In genomic region chr11:77589521-77590193, GRCh38 we compare ENCODE assay signal across 1 cellular context.
TF ChIP-seq lines count a peak whose summit lies in the region.

TSS of gene AQP11 (plus strand) at chr11:77589953. CDS start at chr11:77589993, 40 bp downstream.

TF ChIP-seq in K562, 482 proteins besides CTCF, POLR2A, EP300 and RAD21 (continued from another document):
- TF ChIP-seq KHSRP (IDR thresholded peaks at IDR 0.05) (no peak), SMAD4 (CRISPR knock-in tag; conservative IDR thresholded peaks at IDR 0.05) (no peak), EHMT2 (IDR thresholded peaks at IDR 0.05) (no peak), ZNF644 (tag; IDR thresholded peaks at IDR 0.05; ENCODE audit: low read depth) (no peak), ZNF407 (IDR thresholded peaks at IDR 0.05; ENCODE audit: low read depth) (no peak), TRIM28 (IDR thresholded peaks at IDR 0.05) (no peak), CHD7 (IDR thresholded peaks at IDR 0.05; ENCODE audit: low read depth, low read length) (no peak), CSDE1 (IDR thresholded peaks at IDR 0.05) (no peak), FOXJ3 (CRISPR knock-in tag; IDR thresholded peaks at IDR 0.05) (no peak), ZBTB8A (IDR thresholded peaks at IDR 0.05; ENCODE audit: partially characterized antibody) (no peak), HNRNPL (IDR thresholded peaks at IDR 0.05; ENCODE audit: low read depth, low read length) (0 out of 2 replicates have a peak, but pooled peaks have one; percentile 30), STAG1 (CRISPR knock-in tag; IDR thresholded peaks at IDR 0.05; ENCODE audit: borderline replicate concordance) (peak; percentile 39), KLF13 (tag; IDR thresholded peaks at IDR 0.05; ENCODE audit: borderline replicate concordance, low read depth) (no peak), PHB (CRISPR knock-in tag; IDR thresholded peaks at IDR 0.05) (no peak), PPARD (CRISPR knock-in tag; IDR thresholded peaks at IDR 0.05) (no peak), ZNF253 (CRISPR knock-in tag; conservative IDR thresholded peaks at IDR 0.05) (no peak), ZNF583 (CRISPR knock-in tag; IDR thresholded peaks at IDR 0.05) (no peak)
- TF ChIP-seq, protein P1, sequence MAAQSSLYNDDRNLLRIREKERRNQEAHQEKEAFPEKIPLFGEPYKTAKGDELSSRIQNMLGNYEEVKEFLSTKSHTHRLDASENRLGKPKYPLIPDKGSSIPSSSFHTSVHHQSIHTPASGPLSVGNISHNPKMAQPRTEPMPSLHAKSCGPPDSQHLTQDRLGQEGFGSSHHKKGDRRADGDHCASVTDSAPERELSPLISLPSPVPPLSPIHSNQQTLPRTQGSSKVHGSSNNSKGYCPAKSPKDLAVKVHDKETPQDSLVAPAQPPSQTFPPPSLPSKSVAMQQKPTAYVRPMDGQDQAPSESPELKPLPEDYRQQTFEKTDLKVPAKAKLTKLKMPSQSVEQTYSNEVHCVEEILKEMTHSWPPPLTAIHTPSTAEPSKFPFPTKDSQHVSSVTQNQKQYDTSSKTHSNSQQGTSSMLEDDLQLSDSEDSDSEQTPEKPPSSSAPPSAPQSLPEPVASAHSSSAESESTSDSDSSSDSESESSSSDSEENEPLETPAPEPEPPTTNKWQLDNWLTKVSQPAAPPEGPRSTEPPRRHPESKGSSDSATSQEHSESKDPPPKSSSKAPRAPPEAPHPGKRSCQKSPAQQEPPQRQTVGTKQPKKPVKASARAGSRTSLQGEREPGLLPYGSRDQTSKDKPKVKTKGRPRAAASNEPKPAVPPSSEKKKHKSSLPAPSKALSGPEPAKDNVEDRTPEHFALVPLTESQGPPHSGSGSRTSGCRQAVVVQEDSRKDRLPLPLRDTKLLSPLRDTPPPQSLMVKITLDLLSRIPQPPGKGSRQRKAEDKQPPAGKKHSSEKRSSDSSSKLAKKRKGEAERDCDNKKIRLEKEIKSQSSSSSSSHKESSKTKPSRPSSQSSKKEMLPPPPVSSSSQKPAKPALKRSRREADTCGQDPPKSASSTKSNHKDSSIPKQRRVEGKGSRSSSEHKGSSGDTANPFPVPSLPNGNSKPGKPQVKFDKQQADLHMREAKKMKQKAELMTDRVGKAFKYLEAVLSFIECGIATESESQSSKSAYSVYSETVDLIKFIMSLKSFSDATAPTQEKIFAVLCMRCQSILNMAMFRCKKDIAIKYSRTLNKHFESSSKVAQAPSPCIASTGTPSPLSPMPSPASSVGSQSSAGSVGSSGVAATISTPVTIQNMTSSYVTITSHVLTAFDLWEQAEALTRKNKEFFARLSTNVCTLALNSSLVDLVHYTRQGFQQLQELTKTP (IDR thresholded peaks at IDR 0.05; ENCODE audit: low read depth in 1 of 2, partially characterized antibody in 2 of 2), result no peak
- TF ChIP-seq, protein P2, sequence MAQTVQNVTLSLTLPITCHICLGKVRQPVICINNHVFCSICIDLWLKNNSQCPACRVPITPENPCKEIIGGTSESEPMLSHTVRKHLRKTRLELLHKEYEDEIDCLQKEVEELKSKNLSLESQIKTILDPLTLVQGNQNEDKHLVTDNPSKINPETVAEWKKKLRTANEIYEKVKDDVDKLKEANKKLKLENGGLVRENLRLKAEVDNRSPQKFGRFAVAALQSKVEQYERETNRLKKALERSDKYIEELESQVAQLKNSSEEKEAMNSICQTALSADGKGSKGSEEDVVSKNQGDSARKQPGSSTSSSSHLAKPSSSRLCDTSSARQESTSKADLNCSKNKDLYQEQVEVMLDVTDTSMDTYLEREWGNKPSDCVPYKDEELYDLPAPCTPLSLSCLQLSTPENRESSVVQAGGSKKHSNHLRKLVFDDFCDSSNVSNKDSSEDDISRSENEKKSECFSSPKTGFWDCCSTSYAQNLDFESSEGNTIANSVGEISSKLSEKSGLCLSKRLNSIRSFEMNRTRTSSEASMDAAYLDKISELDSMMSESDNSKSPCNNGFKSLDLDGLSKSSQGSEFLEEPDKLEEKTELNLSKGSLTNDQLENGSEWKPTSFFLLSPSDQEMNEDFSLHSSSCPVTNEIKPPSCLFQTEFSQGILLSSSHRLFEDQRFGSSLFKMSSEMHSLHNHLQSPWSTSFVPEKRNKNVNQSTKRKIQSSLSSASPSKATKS (CRISPR knock-in tag; IDR thresholded peaks at IDR 0.05), result no peak
- TF ChIP-seq, protein P3, sequence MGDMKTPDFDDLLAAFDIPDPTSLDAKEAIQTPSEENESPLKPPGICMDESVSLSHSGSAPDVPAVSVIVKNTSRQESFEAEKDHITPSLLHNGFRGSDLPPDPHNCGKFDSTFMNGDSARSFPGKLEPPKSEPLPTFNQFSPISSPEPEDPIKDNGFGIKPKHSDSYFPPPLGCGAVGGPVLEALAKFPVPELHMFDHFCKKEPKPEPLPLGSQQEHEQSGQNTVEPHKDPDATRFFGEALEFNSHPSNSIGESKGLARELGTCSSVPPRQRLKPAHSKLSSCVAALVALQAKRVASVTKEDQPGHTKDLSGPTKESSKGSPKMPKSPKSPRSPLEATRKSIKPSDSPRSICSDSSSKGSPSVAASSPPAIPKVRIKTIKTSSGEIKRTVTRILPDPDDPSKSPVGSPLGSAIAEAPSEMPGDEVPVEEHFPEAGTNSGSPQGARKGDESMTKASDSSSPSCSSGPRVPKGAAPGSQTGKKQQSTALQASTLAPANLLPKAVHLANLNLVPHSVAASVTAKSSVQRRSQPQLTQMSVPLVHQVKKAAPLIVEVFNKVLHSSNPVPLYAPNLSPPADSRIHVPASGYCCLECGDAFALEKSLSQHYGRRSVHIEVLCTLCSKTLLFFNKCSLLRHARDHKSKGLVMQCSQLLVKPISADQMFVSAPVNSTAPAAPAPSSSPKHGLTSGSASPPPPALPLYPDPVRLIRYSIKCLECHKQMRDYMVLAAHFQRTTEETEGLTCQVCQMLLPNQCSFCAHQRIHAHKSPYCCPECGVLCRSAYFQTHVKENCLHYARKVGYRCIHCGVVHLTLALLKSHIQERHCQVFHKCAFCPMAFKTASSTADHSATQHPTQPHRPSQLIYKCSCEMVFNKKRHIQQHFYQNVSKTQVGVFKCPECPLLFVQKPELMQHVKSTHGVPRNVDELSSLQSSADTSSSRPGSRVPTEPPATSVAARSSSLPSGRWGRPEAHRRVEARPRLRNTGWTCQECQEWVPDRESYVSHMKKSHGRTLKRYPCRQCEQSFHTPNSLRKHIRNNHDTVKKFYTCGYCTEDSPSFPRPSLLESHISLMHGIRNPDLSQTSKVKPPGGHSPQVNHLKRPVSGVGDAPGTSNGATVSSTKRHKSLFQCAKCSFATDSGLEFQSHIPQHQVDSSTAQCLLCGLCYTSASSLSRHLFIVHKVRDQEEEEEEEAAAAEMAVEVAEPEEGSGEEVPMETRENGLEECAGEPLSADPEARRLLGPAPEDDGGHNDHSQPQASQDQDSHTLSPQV (IDR thresholded peaks at IDR 0.05), result no peak
